In the genomic region with DNA sequence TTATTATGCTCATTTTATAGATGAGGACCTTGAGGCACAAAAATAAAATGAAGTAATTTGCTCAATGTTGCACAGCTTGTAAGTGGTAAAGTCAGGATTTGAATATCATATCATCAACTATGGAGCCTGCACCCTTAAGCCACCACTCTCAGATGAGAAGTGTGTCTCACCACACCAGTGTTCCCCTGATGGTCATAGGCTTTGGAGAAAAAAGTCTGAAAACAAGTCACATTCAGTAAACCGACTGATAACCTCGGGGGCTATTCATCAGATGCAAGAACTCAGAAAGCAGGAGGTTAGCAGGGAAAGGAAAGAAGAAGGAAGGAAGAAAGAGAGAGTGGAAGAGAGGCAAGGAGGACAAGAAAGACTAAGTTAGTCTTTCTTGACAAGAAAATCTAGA, we compare ENCODE assay signal across 20 cellular contexts. TPM values are rescaled to one million over a fixed set of nuclear protein-coding genes. Genes with fewer than 3 reads are reported as not detected.
A peak's percentile ranks its signal among the peaks of the same experiment; 100 is the strongest.
DNase-seq lines count a peak whose midpoint lies in the region; ATAC-seq lines count a peak whose summit lies in the region.
"Had no signal": no experiment of that assay in that cellular context is flagged by ENCODE, and none has a peak within 500 bp of the region (broad histone marks: within the 10 kb centered on the region; RNA-seq: fewer than 3 reads in every experiment).

No MANE protein-coding gene starts in this region.

- no peaks in the 10 kb centered on the region for H3K36me3 Mint-ChIP-seq in activated naive CD4-positive, alpha-beta T cell treated with anti-CD3 and anti-CD28 coated beads, Interleukin-2, amount 50 U/mL, for 24 hours
- peaks cover 2% of the 10 kb centered on the region for H3K36me3 Mint-ChIP-seq in IgD-negative memory B cell
- peaks cover 16% of the 10 kb centered on the region for H3K36me3 Mint-ChIP-seq in T-helper 2 cell treated with Interferon-gamma antibody and Interleukin-4, amounts not matched to agents 5 μg/mL and 100 μg/mL, for 36 hours (ENCODE audit: low read depth)
- no peaks in the 10 kb centered on the region for H3K36me3 Mint-ChIP-seq in stimulated activated memory B cell treated with anti-CD40 and anti-IgM and Interleukin-4, amounts not matched to agents 10 μg/mL and 1 μg/mL and 100 μg/mL, for 72 hours

- H3K4me3 Mint-ChIP-seq in activated naive CD4-positive, alpha-beta T cell treated with anti-CD3 and anti-CD28 coated beads, Interleukin-2, amount 50 U/mL, for 24 hours, result peak overlapping the region; percentile 26
- H3K4me3 Mint-ChIP-seq in IgD-negative memory B cell, result peak overlapping the region in 3 of 4 donors; percentile 31 to 91 (median 52)
- peak overlapping the region; percentile 83 for H3K4me3 Mint-ChIP-seq in T-helper 2 cell treated with Interferon-gamma antibody and Interleukin-4, amounts not matched to agents 5 μg/mL and 100 μg/mL, for 36 hours
- no peak overlapping the region for H3K4me3 Mint-ChIP-seq in stimulated activated memory B cell treated with anti-CD40 and anti-IgM and Interleukin-4, amounts not matched to agents 10 μg/mL and 1 μg/mL and 100 μg/mL, for 72 hours

- H3K4me1 Mint-ChIP-seq in activated naive CD4-positive, alpha-beta T cell treated with anti-CD3 and anti-CD28 coated beads, Interleukin-2, amount 50 U/mL, for 24 hours, result peaks cover 52% of the 10 kb centered on the region
- H3K4me1 Mint-ChIP-seq in IgD-negative memory B cell, result peaks cover 36 to 56% (median 45%) of the 10 kb centered on the region in 3 donors
- peaks cover 62% of the 10 kb centered on the region for H3K4me1 Mint-ChIP-seq in T-helper 2 cell treated with Interferon-gamma antibody and Interleukin-4, amounts not matched to agents 5 μg/mL and 100 μg/mL, for 36 hours (ENCODE audit: low read depth)
- H3K4me1 Mint-ChIP-seq in stimulated activated memory B cell treated with anti-CD40 and anti-IgM and Interleukin-4, amounts not matched to agents 10 μg/mL and 1 μg/mL and 100 μg/mL, for 72 hours, result peaks cover 62% of the 10 kb centered on the region

- no peak for DNase-seq in activated naive CD4-positive, alpha-beta T cell (lab: John Stamatoyannopoulos, UW)
- DNase-seq in T-helper 2 cell treated with Interferon-gamma antibody and Interleukin-4, amounts not matched to agents 5 μg/mL and 100 μg/mL, for 36 hours (ENCODE audit: low spot score), result no peak
- DNase-seq in kidney glomerular epithelial cell (lab: John Stamatoyannopoulos, UW) (no peak), DMS53 (lab: John Stamatoyannopoulos, UW) (no peak)
- DNase-seq: activated effector memory CD4-positive, alpha-beta T cell treated with anti-CD3 and anti-CD28 coated beads, Interleukin-2, amount 50 U/mL, for 16 hours; aorta; caudate nucleus; foreskin fibroblast; H7; KG1; NCI-H1092 treated with DMSO at 0.1 percent for 48 hours; NCI-H2081 treated with DMSO at 0.1 percent for 48 hours; nucleus accumbens; stimulated activated CD4-positive, alpha-beta T cell treated with anti-CD3 and anti-CD28 coated beads, Interleukin-4, amount 100 ng/mL, for 1 hour; upper lobe of left lung had no signal

- H3K27me3 Mint-ChIP-seq in activated naive CD4-positive, alpha-beta T cell treated with anti-CD3 and anti-CD28 coated beads, Interleukin-2, amount 50 U/mL, for 24 hours, result no peaks in the 10 kb centered on the region
- peaks cover 6% of the 10 kb centered on the region for H3K27me3 Mint-ChIP-seq in IgD-negative memory B cell
- H3K27me3 Mint-ChIP-seq in T-helper 2 cell treated with Interferon-gamma antibody and Interleukin-4, amounts not matched to agents 5 μg/mL and 100 μg/mL, for 36 hours (ENCODE audit: low read depth), result peaks cover 17% of the 10 kb centered on the region
- peaks cover 9% of the 10 kb centered on the region for H3K27me3 Mint-ChIP-seq in stimulated activated memory B cell treated with anti-CD40 and anti-IgM and Interleukin-4, amounts not matched to agents 10 μg/mL and 1 μg/mL and 100 μg/mL, for 72 hours

- peak overlapping the region; percentile 71 for H3K27ac Mint-ChIP-seq in activated naive CD4-positive, alpha-beta T cell treated with anti-CD3 and anti-CD28 coated beads, Interleukin-2, amount 50 U/mL, for 24 hours
- peak overlapping the region in 2 of 3 donors; percentile 69 to 95 for H3K27ac Mint-ChIP-seq in IgD-negative memory B cell
- peak overlapping the region; percentile 90 for H3K27ac Mint-ChIP-seq in T-helper 2 cell treated with Interferon-gamma antibody and Interleukin-4, amounts not matched to agents 5 μg/mL and 100 μg/mL, for 36 hours
- H3K27ac Mint-ChIP-seq in stimulated activated memory B cell treated with anti-CD40 and anti-IgM and Interleukin-4, amounts not matched to agents 10 μg/mL and 1 μg/mL and 100 μg/mL, for 72 hours, result peak overlapping the region; percentile 34

- H3K9me3 Mint-ChIP-seq in activated naive CD4-positive, alpha-beta T cell treated with anti-CD3 and anti-CD28 coated beads, Interleukin-2, amount 50 U/mL, for 24 hours, result no peaks in the 10 kb centered on the region
- peaks cover 0 to 2% (median 0%) of the 10 kb centered on the region in 3 donors for H3K9me3 Mint-ChIP-seq in IgD-negative memory B cell
- peaks cover 9% of the 10 kb centered on the region for H3K9me3 Mint-ChIP-seq in T-helper 2 cell treated with Interferon-gamma antibody and Interleukin-4, amounts not matched to agents 5 μg/mL and 100 μg/mL, for 36 hours
- no peaks in the 10 kb centered on the region for H3K9me3 Mint-ChIP-seq in stimulated activated memory B cell treated with anti-CD40 and anti-IgM and Interleukin-4, amounts not matched to agents 10 μg/mL and 1 μg/mL and 100 μg/mL, for 72 hours

- ATAC-seq in stimulated activated memory B cell treated with anti-CD40 and anti-IgM and Interleukin-4, amounts not matched to agents 10 μg/mL and 1 μg/mL and 100 μg/mL, for 72 hours, result no peak
- ATAC-seq: Right ventricle myocardium inferior had no signal

RNA-seq across cellular contexts. Expression of gene TSHR, which starts 2.8 kb away (rescaled TPM):
- polyA plus RNA-seq in IgD-negative memory B cell, result not detected
- polyA plus RNA-seq: smooth muscle cell had no signal

RNA-seq across cellular contexts. Expression of gene CEP128, which starts 16.7 kb away (rescaled TPM):
- polyA plus RNA-seq in IgD-negative memory B cell, result 2.8 TPM

Comparison
In these comparisons a context has a peak if more than half of its experiments do, and no peak if none do; other contexts are left out.
1. H3K27ac Mint-ChIP-seq: peak in every context shown above with its lines; median percentile 90 in T-helper 2 cell treated with Interferon-gamma antibody and Interleukin-4, amounts not matched to agents 5 μg/mL and 100 μg/mL, for 36 hours; 82 in IgD-negative memory B cell; 71 in activated naive CD4-positive, alpha-beta T cell treated with anti-CD3 and anti-CD28 coated beads, Interleukin-2, amount 50 U/mL, for 24 hours; 34 in stimulated activated memory B cell treated with anti-CD40 and anti-IgM and Interleukin-4, amounts not matched to agents 10 μg/mL and 1 μg/mL and 100 μg/mL, for 72 hours.